ENCODE assay signal across 1 cellular context in genomic region chr17:65537343-65537844, GRCh38.
TF ChIP-seq lines count a peak whose summit lies in the region.

No MANE protein-coding gene starts in this region.

TF ChIP-seq in K562, 482 proteins besides CTCF, POLR2A, EP300 and RAD21 (continued from another document):
- TF ChIP-seq VEZF1 (CRISPR knock-in tag; IDR thresholded peaks at IDR 0.05) (peak; percentile 17; the same call in 1 of the 2 replicates), MTA3 (IDR thresholded peaks at IDR 0.05; ENCODE audit: borderline replicate concordance) (peak; percentile 41; the same call in 1 of the 2 replicates), CCAR2 (IDR thresholded peaks at IDR 0.05; ENCODE audit: low read depth, low read length) (no peak), MGA (IDR thresholded peaks at IDR 0.05) (no peak), USF2 (CRISPR knock-in tag; IDR thresholded peaks at IDR 0.05) (no peak), CTBP1 (IDR thresholded peaks at IDR 0.05; ENCODE audit: borderline replicate concordance) (no peak), ZNF766 (CRISPR knock-in tag; conservative IDR thresholded peaks at IDR 0.05) (no peak), ZHX1 (conservative IDR thresholded peaks at IDR 0.05; ENCODE audit: low read length) (no peak)
